In the genomic region with DNA sequence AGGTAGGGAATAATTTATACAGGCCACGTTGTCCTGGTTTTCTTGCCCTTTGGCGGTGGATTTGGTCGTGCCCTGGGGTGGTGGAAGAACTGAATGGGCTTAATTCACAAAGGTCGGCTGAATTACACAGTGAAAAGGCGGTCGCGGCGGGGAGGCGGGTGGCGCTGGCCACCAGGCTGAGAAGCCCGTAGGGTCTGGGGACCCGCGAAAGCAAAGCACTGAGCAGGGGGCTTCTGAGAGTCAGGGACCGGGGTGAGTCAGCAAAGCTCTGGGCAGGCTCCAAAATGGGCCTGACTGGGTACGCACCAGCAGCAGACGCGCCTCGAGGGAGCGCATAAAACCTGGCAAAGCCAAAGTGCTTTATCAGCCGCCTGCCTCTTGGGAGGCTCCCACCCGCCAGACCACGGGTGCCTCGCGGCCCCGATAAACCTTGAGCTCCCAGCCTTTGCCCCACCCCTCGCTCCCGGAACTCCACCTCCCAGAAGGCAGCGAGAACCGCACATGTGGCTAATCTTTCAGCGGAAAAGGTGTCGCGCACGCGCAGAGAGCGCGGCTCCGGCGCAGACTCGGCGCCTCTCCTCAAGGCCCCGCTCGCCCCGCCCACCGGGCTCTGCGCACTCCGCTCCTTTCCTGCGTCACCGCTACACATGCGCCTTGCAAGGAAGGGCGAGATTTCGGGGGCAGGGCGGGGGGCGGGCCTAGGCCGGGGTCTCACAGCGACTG, we compare ENCODE assay signal across 8 cellular contexts. TPM values are rescaled to one million over a fixed set of nuclear protein-coding genes. Genes with fewer than 3 reads are reported as not detected.
A peak's percentile ranks its signal among the peaks of the same experiment; 100 is the strongest.
DNase-seq lines count a peak whose midpoint lies in the region; ATAC-seq and TF ChIP-seq lines count a peak whose summit lies in the region.

No MANE protein-coding gene starts in this region.

- H3K4me1 Mint-ChIP-seq in activated B cell treated with CpG ODN at 0.5 μM for 24 hours, result peaks cover 40% of the 10 kb centered on the region
- H3K4me1 Mint-ChIP-seq in immature natural killer cell, result peaks cover 37 to 48% of the 10 kb centered on the region in 2 donors

- H3K27ac ChIP-seq in caudate nucleus (ENCODE audit: low read depth, low read length), result peak overlapping the region; percentile 72

- CTCF ChIA-PET in activated B cell treated with CpG ODN at 0.5 μM for 24 hours (lab: Charles Lee), result no interaction called here

- H3K27me3 Mint-ChIP-seq in activated B cell treated with CpG ODN at 0.5 μM for 24 hours (no peaks in the 10 kb centered on the region), immature natural killer cell (ENCODE audit: low read depth in 3 of 3) (peaks cover 5 to 10% (median 8%) of the 10 kb centered on the region in 3 donors)

- DNase-seq in AG08395 (ENCODE audit: low spot score), result peak; percentile 100
- peak; percentile 99 for DNase-seq in NCI-H2227 treated with DMSO at 0.1 percent for 48 hours (lab: John Stamatoyannopoulos, UW)
- peak; percentile 99 for DNase-seq in activated B cell treated with CpG ODN at 0.5 μM for 24 hours
- DNase-seq in caudate nucleus (lab: John Stamatoyannopoulos, UW), result peak; percentile 59 to 100 (median 98)
- peak; percentile 99 to 100 (median 100) for DNase-seq in immature natural killer cell
- peak; percentile 99 for DNase-seq in smooth muscle cell of the brain vasculature (ENCODE audit: low read depth, low spot score)

- no peak for TF ChIP-seq CTCF in activated B cell treated with CpG ODN at 0.5 μM for 24 hours (IDR thresholded peaks at IDR 0.05)

- in situ Hi-C loops in GM18951 (cut with MboI; ENCODE audit: low sequenced_read_pairs, unreplicated experiment), result no loop called here

- ATAC-seq in HG03175 (IDR thresholded peaks at IDR 0.05; ENCODE audit: unreplicated experiment), result peak; percentile 91
- ATAC-seq in activated B cell treated with CpG ODN at 0.5 μM for 24 hours (ENCODE audit: low read depth), result peak; percentile 95

- H3K9me3 Mint-ChIP-seq in activated B cell treated with CpG ODN at 0.5 μM for 24 hours (no peaks in the 10 kb centered on the region), immature natural killer cell (no peaks in the 10 kb centered on the region)

- intact Hi-C loops in activated B cell treated with CpG ODN at 0.5 μM for 24 hours (cut with micrococcal nuclease), result loop anchor here (1.0 to 2.0 kb wide), 8 partner anchors 11 to 177 kb away; a partner anchor contains a TSS

- POLR2A ChIA-PET in activated B cell treated with CpG ODN at 0.5 μM for 24 hours (lab: Charles Lee), result interaction anchor here (0.5 to 2.7 kb wide), 10 partner anchors 9 to 549 kb away, joined by 3 to 21 read pairs (median 6); a partner anchor contains a TSS

- H3K36me3 Mint-ChIP-seq in activated B cell treated with CpG ODN at 0.5 μM for 24 hours (ENCODE audit: low read depth) (peaks cover 82% of the 10 kb centered on the region), immature natural killer cell (peaks cover 10 to 42% (median 21%) of the 10 kb centered on the region in 3 donors)

- H3K4me3 Mint-ChIP-seq in activated B cell treated with CpG ODN at 0.5 μM for 24 hours (peak overlapping the region; percentile 99), immature natural killer cell (peak overlapping the region; percentile 96 to 99 (median 97))

- peak overlapping the region; percentile 93 for H3K27ac Mint-ChIP-seq in activated B cell treated with CpG ODN at 0.5 μM for 24 hours
- H3K27ac Mint-ChIP-seq in immature natural killer cell, result peak overlapping the region; percentile 89 to 99 (median 96)

- TF ChIP-seq POLR2A in GM18951 (IDR thresholded peaks at IDR 0.05; ENCODE audit: extremely low read depth, insufficient read depth, insufficient read length), result peak; percentile 74

RNA-seq across cellular contexts. Expression of a gene that starts 0.4 kb away (rescaled TPM):
- total RNA-seq in activated B cell treated with CpG ODN at 0.5 μM for 24 hours, result 78.0 and 86.7 TPM in 2 replicates
- 10 to 100 TPM; 19.1 to 47.1 (median 28.9) TPM for polyA plus RNA-seq in immature natural killer cell

RNA-seq across cellular contexts. Expression of a gene that starts 11.0 kb away (rescaled TPM):
- total RNA-seq in activated B cell treated with CpG ODN at 0.5 μM for 24 hours, result 169 and 177 TPM in 2 replicates
- 100 to 1,000 TPM; 270 to 364 (median 329) TPM for polyA plus RNA-seq in immature natural killer cell

RNA-seq across cellular contexts. Expression of a gene that starts 30.4 kb away (rescaled TPM):
- 52.1 and 54.2 TPM in 2 replicates for total RNA-seq in activated B cell treated with CpG ODN at 0.5 μM for 24 hours
- polyA plus RNA-seq in immature natural killer cell, result 10 to 100 TPM; 12.7 to 13.4 (median 13.2) TPM

RNA-seq across cellular contexts. Expression of a gene that starts 43.8 kb away (rescaled TPM):
- total RNA-seq in activated B cell treated with CpG ODN at 0.5 μM for 24 hours, result 0.42 and 0.76 TPM in 2 replicates
- not detected for polyA plus RNA-seq in immature natural killer cell

RNA-seq across cellular contexts. Expression of a gene that starts 50.5 kb away (rescaled TPM):
- 72.0 and 74.2 TPM in 2 replicates for total RNA-seq in activated B cell treated with CpG ODN at 0.5 μM for 24 hours
- 10 to 100 TPM; 34.6 to 51.5 (median 50.2) TPM for polyA plus RNA-seq in immature natural killer cell

Comparison
In these comparisons a context has a peak if more than half of its experiments do, and no peak if none do; other contexts are left out.
1. Peak in every context shown above with its lines: DNase-seq, ATAC-seq and H3K27ac ChIP-seq.